In genomic region chr2:59076079-59076619, GRCh38 we compare ENCODE assay signal across 23 cellular contexts.
"Had no signal": no experiment of that assay in that cellular context is flagged by ENCODE, and none has a peak within 500 bp of the region (broad histone marks: within the 10 kb centered on the region; RNA-seq: fewer than 3 reads in every experiment).

No MANE protein-coding gene starts in this region.

- H3K4me1 Mint-ChIP-seq: activated CD4-positive, alpha-beta T cell treated with anti-CD3 and anti-CD28 coated beads, Interleukin-2, amount 10 ng/mL, durations not matched to agents 7 days and 5 days; activated naive CD8-positive, alpha-beta T cell treated with anti-CD3 and anti-CD28 coated beads for 36 hours; neural crest cell had no signal

- H3K36me3 Mint-ChIP-seq: activated naive CD8-positive, alpha-beta T cell treated with anti-CD3 and anti-CD28 coated beads for 36 hours had no signal

- H3K36me3 ChIP-seq: gastroesophageal sphincter, prostate gland, tibial nerve, vagina had no signal

- H3K4me3 ChIP-seq: body of pancreas, gastroesophageal sphincter, lung, prostate gland, tibial nerve, vagina had no signal

- H3K4me3 Mint-ChIP-seq: activated CD4-positive, alpha-beta T cell treated with anti-CD3 and anti-CD28 coated beads, Interleukin-2, amount 10 ng/mL, durations not matched to agents 7 days and 5 days; activated naive CD8-positive, alpha-beta T cell treated with anti-CD3 and anti-CD28 coated beads for 36 hours; activated T-helper 1 cell treated with anti-CD3 and anti-CD28 coated beads, Interleukin-12 subunit alpha, Interleukin-12 subunit beta, Interleukin-2, Interleukin-4 antibody, amounts not matched to agents 30 ng/mL and 10 ng/mL and 1 ng/mL, durations not matched to agents 14 hours and 24 hours and 36 hours; neural crest cell had no signal

- H3K27ac Mint-ChIP-seq: activated CD4-positive, alpha-beta T cell treated with anti-CD3 and anti-CD28 coated beads, Interleukin-2, amount 10 ng/mL, durations not matched to agents 7 days and 5 days; activated naive CD8-positive, alpha-beta T cell treated with anti-CD3 and anti-CD28 coated beads for 36 hours; activated T-helper 1 cell treated with anti-CD3 and anti-CD28 coated beads, Interleukin-12 subunit alpha, Interleukin-12 subunit beta, Interleukin-2, Interleukin-4 antibody, amounts not matched to agents 30 ng/mL and 10 ng/mL and 1 ng/mL, durations not matched to agents 14 hours and 24 hours and 36 hours had no signal

- H3K27me3 ChIP-seq: body of pancreas, gastroesophageal sphincter, tibial nerve, vagina had no signal

- H3K4me1 ChIP-seq: body of pancreas, prostate gland, tibial nerve, vagina had no signal

- H3K27ac ChIP-seq: body of pancreas, gastroesophageal sphincter, prostate gland, tibial nerve, vagina had no signal

- ATAC-seq: body of pancreas, gastroesophageal sphincter, right cardiac atrium had no signal

- H3K27me3 Mint-ChIP-seq: activated CD4-positive, alpha-beta T cell treated with anti-CD3 and anti-CD28 coated beads, Interleukin-2, amount 10 ng/mL, durations not matched to agents 7 days and 5 days; activated naive CD8-positive, alpha-beta T cell treated with anti-CD3 and anti-CD28 coated beads for 36 hours had no signal

- H3K9me3 Mint-ChIP-seq: activated CD4-positive, alpha-beta T cell treated with anti-CD3 and anti-CD28 coated beads, Interleukin-2, amount 10 ng/mL, durations not matched to agents 7 days and 5 days; activated naive CD8-positive, alpha-beta T cell treated with anti-CD3 and anti-CD28 coated beads for 36 hours; activated T-helper 1 cell treated with anti-CD3 and anti-CD28 coated beads, Interleukin-12 subunit alpha, Interleukin-12 subunit beta, Interleukin-2, Interleukin-4 antibody, amounts not matched to agents 30 ng/mL and 10 ng/mL and 1 ng/mL, durations not matched to agents 14 hours and 24 hours and 36 hours had no signal

- DNase-seq: activated CD4-positive, alpha-beta T cell treated with anti-CD3 and anti-CD28 coated beads, Interleukin-2, amount 10 ng/mL, durations not matched to agents 7 days and 5 days; activated CD4-positive, CD25-positive, alpha-beta regulatory T cell; activated CD8-positive, alpha-beta memory T cell treated with anti-CD3 and anti-CD28 coated beads, Interleukin-2, amount 50 U/mL, for 48 hours; activated naive CD8-positive, alpha-beta T cell treated with anti-CD3 and anti-CD28 coated beads for 36 hours; amygdala; body of pancreas; caudate nucleus; erythroblast; islet precursor cell; midbrain; right cardiac atrium; small intestine; stimulated activated CD4-positive, alpha-beta T cell treated with anti-CD3 and anti-CD28 coated beads, Interleukin-4, amount 100 ng/mL, for 4 hours; stimulated activated CD8-positive, alpha-beta memory T cell treated with anti-CD3 and anti-CD28 coated beads, Interleukin-4, amount 100 ng/mL, for 48 hours; stimulated activated naive CD4-positive, alpha-beta T cell treated with Interleukin-2 at 50 U/mL for 16 hours; substantia nigra had no signal
